8 cellular contexts compared by ENCODE assay signal in genomic region chr11:75399344-75400109, GRCh38. TPM values are rescaled to one million over a fixed set of nuclear protein-coding genes. Genes with fewer than 3 reads are reported as not detected.
DNase-seq lines count a peak whose midpoint lies in the region; ATAC-seq, FAIRE-seq and TF ChIP-seq lines count a peak whose summit lies in the region.

RPS3 (plus strand) TSS chr11:75399518; CDS start chr11:75399548, 30 bp downstream.

- intact Hi-C loops in mucosa of descending colon (cut with DNase I, micrococcal nuclease), result no loop called here

- H3K27ac ChIP-seq in HUES6 (ENCODE audit: low read depth, low read length) (peak within 1 kb of the TSS; percentile 97), OCI-LY3 (ENCODE audit: low read length) (peak within 1 kb of the TSS; percentile 75)

- DNase-seq in D721Med (ENCODE audit: insufficient read length, low spot score) (peak; percentile 73), epithelial cell of esophagus (ENCODE audit: low read depth) (peak; percentile 93), mucosa of descending colon (peak; percentile 93 to 95 (median 94))
- DNase-seq in activated CD8-positive, alpha-beta memory T cell treated with anti-CD3 and anti-CD28 coated beads, Interleukin-2, amount 50 U/mL, for 48 hours, result peak; percentile 93
- DNase-seq in stimulated activated CD8-positive, alpha-beta memory T cell treated with anti-CD3 and anti-CD28 coated beads, Interleukin-4, amount 100 ng/mL, for 24 hours (ENCODE audit: low read depth), result peak; percentile 78

- H3K27me3 ChIP-seq in HUES6 (ENCODE audit: control insufficient read depth, insufficient read depth, low read length), result no peaks in the 10 kb centered on the region
- H3K27me3 ChIP-seq in OCI-LY3 (ENCODE audit: low read depth, low read length), result peaks cover 4% of the 10 kb centered on the region; the same call in 1 of the 2 replicates

- H3K9me3 ChIP-seq in HUES6 (ENCODE audit: control insufficient read depth, insufficient read depth, low read depth, low read length) (no peaks in the 10 kb centered on the region), OCI-LY3 (ENCODE audit: insufficient read depth, low read length) (no peaks in the 10 kb centered on the region), mucosa of descending colon (no peaks in the 10 kb centered on the region)

- H3K9ac ChIP-seq in HUES6 (ENCODE audit: low read length) (peak within 1 kb of the TSS; percentile 90), OCI-LY3 (ENCODE audit: low read length) (peak within 1 kb of the TSS; percentile 96)

- H3K36me3 ChIP-seq in HUES6 (ENCODE audit: control insufficient read depth, insufficient read depth, low read length) (peaks cover 49% of the 10 kb centered on the region), OCI-LY3 (replicated peaks; ENCODE audit: low read depth, low read length) (peaks cover 47% of the 10 kb centered on the region), mucosa of descending colon (ENCODE audit: low read depth) (peaks cover 12% of the 10 kb centered on the region)

- peaks cover 47% of the 10 kb centered on the region for H4K20me1 ChIP-seq in OCI-LY3 (ENCODE audit: insufficient read depth, low read length)

- peak within 1 kb of the TSS; percentile 89 for H2AFZ ChIP-seq in OCI-LY3 (ENCODE audit: low read depth, low read length)

- ATAC-seq in GM21390 (IDR thresholded peaks at IDR 0.05; ENCODE audit: unreplicated experiment), result peak; percentile 89
- ATAC-seq in mucosa of descending colon, result peak; percentile 98

- H3K4me1 ChIP-seq in HUES6 (ENCODE audit: control insufficient read depth, insufficient read depth, low read length) (peaks cover 6% of the 10 kb centered on the region; the same call in 1 of the 2 replicates), OCI-LY3 (ENCODE audit: low read length) (peaks cover 15% of the 10 kb centered on the region), mucosa of descending colon (ENCODE audit: low read depth) (peaks cover 11% of the 10 kb centered on the region)

- H3K4me3 ChIP-seq in HUES6 (ENCODE audit: low read depth, low read length) (peak within 1 kb of the TSS; percentile 87), OCI-LY3 (ENCODE audit: low read length) (peak within 1 kb of the TSS; percentile 94), epithelial cell of esophagus (ENCODE audit: low read length) (peak within 1 kb of the TSS; percentile 95), mucosa of descending colon (peak within 1 kb of the TSS; percentile 64)

- peak within 1 kb of the TSS; percentile 67 for H3K4me2 ChIP-seq in OCI-LY3 (ENCODE audit: low read length)

- no peak for TF ChIP-seq CTCF in D721Med (IDR thresholded peaks at IDR 0.05; ENCODE audit: insufficient read depth, missing control alignments)
- TF ChIP-seq CTCF in OCI-LY3 (IDR thresholded peaks at IDR 0.05; ENCODE audit: low read depth, low read length), result peak; percentile 50
- peak; percentile 13 for TF ChIP-seq CTCF in epithelial cell of esophagus (IDR thresholded peaks at IDR 0.05; ENCODE audit: insufficient read depth, low read depth, low read length, missing control alignments)
- no peak for TF ChIP-seq CTCF in mucosa of descending colon (IDR thresholded peaks at IDR 0.05)

- H3K79me2 ChIP-seq in OCI-LY3 (ENCODE audit: low read length), result peaks cover 53% of the 10 kb centered on the region

- FAIRE-seq in D721Med (lab: Jason Lieb, UNC), result no peak

RNA-seq across cellular contexts. Expression of gene RPS3, which starts in this region (rescaled TPM):
- total RNA-seq in mucosa of descending colon, result 1,000 to 10,000 TPM; 1,703 to 2,122 (median 2,056) TPM

Comparison
In these comparisons a context has a peak if more than half of its experiments do, and no peak if none do; other contexts are left out.
1. Peak in every context shown above with its lines: DNase-seq, ATAC-seq, H3K4me3 ChIP-seq and H3K27ac ChIP-seq.
2. CTCF ChIP-seq: peak in OCI-LY3 (single experiment) and epithelial cell of esophagus (single experiment); none in D721Med (single experiment) and mucosa of descending colon (single experiment).